In genomic region chr10:103791858-103792257, GRCh38 we compare ENCODE assay signal across 16 cellular contexts.
DNase-seq lines count a peak whose midpoint lies in the region; ATAC-seq and TF ChIP-seq lines count a peak whose summit lies in the region.
"Had no signal": no experiment of that assay in that cellular context is flagged by ENCODE, and none has a peak within 500 bp of the region (broad histone marks: within the 10 kb centered on the region; RNA-seq: fewer than 3 reads in every experiment).

No MANE protein-coding gene starts in this region.

- intact Hi-C loops in breast epithelium (cut with DNase I; ENCODE audit: low total_unique reads) (no loop called here), MCF 10A (cut with micrococcal nuclease) (no loop called here)

- H2AK5ac ChIP-seq in trophoblast cell (ENCODE audit: low read length) = no peak overlapping the region

- no TSS peak for BruUV-seq in MCF 10A (replicated peaks; lab: Mats Ljungman, UMichigan)

- WGBS in hepatocyte (ENCODE audit: low lambda C conversion rate, missing lambda C conversion rate) = 90% methylated on average over 3 of the region's 3 CpGs
- no CpG with 5 or more reads among the region's 3 CpGs for WGBS in trophoblast cell (ENCODE audit: extremely low coverage, insufficient coverage, insufficient read length)

- H3K23ac ChIP-seq in trophoblast cell (ENCODE audit: low read length) = no peak overlapping the region

- H3K4me3 ChIP-seq in breast epithelium (no peak overlapping the region), SK-N-MC (no peak overlapping the region), hepatocyte (no peak overlapping the region), trophoblast cell (ENCODE audit: low read depth, low read length) (no peak overlapping the region)

- H3K27ac ChIP-seq in breast epithelium (peak overlapping the region; percentile 54 to 71), SK-N-MC (peak overlapping the region; percentile 99), hepatocyte (peak overlapping the region; percentile 91), trophoblast cell (ENCODE audit: low read depth, low read length) (no peak overlapping the region)

- no peak overlapping the region for H3K27ac Mint-ChIP-seq in MCF 10A (ENCODE audit: low read depth, unreplicated experiment)
- peak overlapping the region; percentile 91 for H3K27ac Mint-ChIP-seq in type B pancreatic cell
- H3K27ac Mint-ChIP-seq: CD4-positive, alpha-beta T cell; H9 had no signal

- no peak overlapping the region for H2BK120ac ChIP-seq in trophoblast cell (ENCODE audit: insufficient read depth, low read length, poor library complexity)

- CTCF ChIA-PET in MCF 10A (lab: Yijun Ruan, JAX) = interaction anchor here (0.8 to 1.7 kb wide), 2 partner anchors 11 to 61 kb away, joined by 5 read pairs; no protein-coding TSS in a partner anchor

- no peak overlapping the region for H3K4me3 Mint-ChIP-seq in MCF 10A (ENCODE audit: unreplicated experiment)
- H3K4me3 Mint-ChIP-seq in type B pancreatic cell = no peak overlapping the region
- H3K4me3 Mint-ChIP-seq: CD4-positive, alpha-beta T cell; H9 had no signal

- no peaks in the 10 kb centered on the region for H3K9me2 ChIP-seq in hepatocyte (replicated peaks; ENCODE audit: insufficient read depth)

- H3K9me3 Mint-ChIP-seq in MCF 10A (ENCODE audit: unreplicated experiment) (no peaks in the 10 kb centered on the region), type B pancreatic cell (no peaks in the 10 kb centered on the region)
- H3K9me3 Mint-ChIP-seq: CD4-positive, alpha-beta T cell; H9 had no signal

- no peak for TF ChIP-seq CTCF in breast epithelium (IDR thresholded peaks at IDR 0.05)
- TF ChIP-seq CTCF in MCF 10A (IDR thresholded peaks at IDR 0.05; ENCODE audit: unreplicated experiment) = no peak
- TF ChIP-seq CTCF in hepatocyte (IDR thresholded peaks at IDR 0.05; ENCODE audit: poor library complexity) = no peak
- TF ChIP-seq CTCF in type B pancreatic cell (conservative IDR thresholded peaks at IDR 0.05) = no peak

- DNase-seq in breast epithelium (ENCODE audit: low spot score in 2 of 2) = no peak
- no peak for DNase-seq in MCF 10A (ENCODE audit: unreplicated experiment)
- DNase-seq in SK-N-MC (ENCODE audit: low read depth, low spot score) = no peak
- no peak for DNase-seq in hepatocyte (ENCODE audit: low spot score)
- no peak for DNase-seq in type B pancreatic cell (ENCODE audit: extremely low spot score, unreplicated experiment)
- DNase-seq in SHP77 (lab: John Stamatoyannopoulos, UW) = no peak
- no peak for DNase-seq in trophoblast cell
- DNase-seq: AML-193; CD4-positive, alpha-beta T cell; DMS79; H9; MM.1S; NCI-H1417; NCI-H2029 treated with DMSO at 0.1 percent for 48 hours; NCI-H526 had no signal

- H4K8ac ChIP-seq in trophoblast cell (ENCODE audit: low read depth, low read length) = no peak overlapping the region

- H3K4ac ChIP-seq in trophoblast cell (ENCODE audit: low read depth, low read length) = no peak overlapping the region

- H3K27me3 ChIP-seq in breast epithelium = no peaks in the 10 kb centered on the region
- no peaks in the 10 kb centered on the region for H3K27me3 ChIP-seq in hepatocyte
- no peaks in the 10 kb centered on the region for H3K27me3 ChIP-seq in trophoblast cell (ENCODE audit: insufficient read depth, low read length)

- H3K27me3 Mint-ChIP-seq in MCF 10A (ENCODE audit: insufficient read depth, unreplicated experiment) (no peaks in the 10 kb centered on the region), type B pancreatic cell (no peaks in the 10 kb centered on the region)
- H3K27me3 Mint-ChIP-seq: CD4-positive, alpha-beta T cell had no signal

- H2AFZ ChIP-seq in hepatocyte = no peak overlapping the region
- no peak overlapping the region for H2AFZ ChIP-seq in trophoblast cell (ENCODE audit: insufficient read depth, low read length, poor library complexity)

- peaks cover 7% of the 10 kb centered on the region for H3K4me1 Mint-ChIP-seq in MCF 10A (ENCODE audit: insufficient read depth, unreplicated experiment)
- peaks cover 41% of the 10 kb centered on the region for H3K4me1 Mint-ChIP-seq in type B pancreatic cell (ENCODE audit: unreplicated experiment)
- H3K4me1 Mint-ChIP-seq: H9 had no signal

- H4K12ac ChIP-seq in trophoblast cell (ENCODE audit: low read depth, low read length) = no peak overlapping the region

- H3K9me3 ChIP-seq in breast epithelium = no peaks in the 10 kb centered on the region
- H3K9me3 ChIP-seq in SK-N-MC (ENCODE audit: low read depth, low read length) = no peaks in the 10 kb centered on the region
- no peaks in the 10 kb centered on the region for H3K9me3 ChIP-seq in hepatocyte (ENCODE audit: low read depth)
- H3K9me3 ChIP-seq in trophoblast cell (ENCODE audit: insufficient read depth, low read depth, low read length) = no peaks in the 10 kb centered on the region

- no peak for TF ChIP-seq POLR2A in breast epithelium (IDR thresholded peaks at IDR 0.05)

- H3K79me2 ChIP-seq in hepatocyte = peaks cover 14% of the 10 kb centered on the region
- H3K79me2 ChIP-seq in trophoblast cell (ENCODE audit: control insufficient read depth, insufficient read depth, low read length, poor library complexity) = no peaks in the 10 kb centered on the region

- no peak overlapping the region for H3K18ac ChIP-seq in trophoblast cell (ENCODE audit: low read length)

- no peak overlapping the region for H4K91ac ChIP-seq in trophoblast cell (ENCODE audit: low read depth, low read length)

- H4K20me1 ChIP-seq in hepatocyte (ENCODE audit: insufficient read depth, poor library complexity, severe bottlenecking) = no peaks in the 10 kb centered on the region

- H3K4me2 ChIP-seq in hepatocyte (no peak overlapping the region), trophoblast cell (ENCODE audit: low read length) (no peak overlapping the region)

- H3K36me3 ChIP-seq in breast epithelium = no peaks in the 10 kb centered on the region
- H3K36me3 ChIP-seq in SK-N-MC (ENCODE audit: insufficient read depth, low read length) = peaks cover 2% of the 10 kb centered on the region; the same call in 1 of the 2 replicates
- no peaks in the 10 kb centered on the region for H3K36me3 ChIP-seq in hepatocyte (replicated peaks; ENCODE audit: insufficient read depth, low read depth)
- H3K36me3 ChIP-seq in trophoblast cell (ENCODE audit: control insufficient read depth in 1 of 2, insufficient read depth in 2 of 2, low read length in 2 of 2) = no peaks in the 10 kb centered on the region

- no peak overlapping the region for H3K14ac ChIP-seq in trophoblast cell (ENCODE audit: low read length)

- H3K4me1 ChIP-seq in breast epithelium = no peaks in the 10 kb centered on the region
- H3K4me1 ChIP-seq in hepatocyte (ENCODE audit: insufficient read depth) = peaks cover 49% of the 10 kb centered on the region
- no peaks in the 10 kb centered on the region for H3K4me1 ChIP-seq in trophoblast cell (ENCODE audit: control insufficient read depth in 1 of 2, insufficient read depth in 2 of 2, low read length in 2 of 2)

- H3K36me3 Mint-ChIP-seq in MCF 10A (ENCODE audit: insufficient read depth, unreplicated experiment) = peaks cover 9% of the 10 kb centered on the region
- peaks cover 6% of the 10 kb centered on the region for H3K36me3 Mint-ChIP-seq in type B pancreatic cell

- no peaks in the 10 kb centered on the region for H3K79me1 ChIP-seq in trophoblast cell (ENCODE audit: low read length)

- no peak overlapping the region for H3K9ac ChIP-seq in SK-N-MC (ENCODE audit: insufficient read length)
- H3K9ac ChIP-seq in trophoblast cell (ENCODE audit: low read length) = no peak overlapping the region

- H2BK5ac ChIP-seq in trophoblast cell (ENCODE audit: low read depth, low read length, poor library complexity) = no peak overlapping the region

- ATAC-seq in HG03442 (IDR thresholded peaks at IDR 0.05; ENCODE audit: unreplicated experiment) = no peak

- POLR2A ChIA-PET in MCF 10A (lab: Yijun Ruan, JAX) = interaction anchor here (0.8 to 2.0 kb wide), 3 partner anchors 9 to 81 kb away, joined by 3 to 6 read pairs (median 3); partner anchors contain the start of gene SH3PXD2A

- no peak overlapping the region for H2BK12ac ChIP-seq in trophoblast cell (ENCODE audit: low read length)
